37 cellular contexts compared by ENCODE assay signal in genomic region chr17:46823657-46824056, GRCh38. TPM values are rescaled to one million over a fixed set of nuclear protein-coding genes. Genes with fewer than 3 reads are reported as not detected.
"Had no signal": no experiment of that assay in that cellular context is flagged by ENCODE, and none has a peak within 500 bp of the region (broad histone marks: within the 10 kb centered on the region; RNA-seq: fewer than 3 reads in every experiment).

No MANE protein-coding gene starts in this region.

- H3K4me3 ChIP-seq: adrenal gland, ascending aorta, body of pancreas, breast epithelium, cardiac muscle cell had no signal

- DNase-seq: activated effector memory CD4-positive, alpha-beta T cell treated with anti-CD3 and anti-CD28 coated beads, Interleukin-2, amount 50 U/mL, for 16 hours; activated effector memory CD4-positive, alpha-beta T cell treated with Interleukin-2 at 50 U/mL for 16 hours; activated gamma-delta T cell; activated gamma-delta T cell treated with Interleukin-2 at 50 U/mL for 16 hours; activated naive CD4-positive, alpha-beta T cell; activated naive CD4-positive, alpha-beta T cell treated with anti-CD3 and anti-CD28 coated beads for 36 hours; activated naive CD4-positive, alpha-beta T cell treated with anti-CD3 and anti-CD28 coated beads, Interleukin-2, amount 10 ng/mL, durations not matched to agents 7 days and 5 days; activated naive CD4-positive, alpha-beta T cell treated with anti-CD3 and anti-CD28 coated beads, Interleukin-2, amount 50 U/mL, for 16 hours; activated naive CD4-positive, alpha-beta T cell treated with Interleukin-2 at 50 U/mL for 16 hours; activated naive CD8-positive, alpha-beta T cell treated with anti-CD3 and anti-CD28 coated beads for 36 hours; activated naive CD8-positive, alpha-beta T cell treated with anti-CD3 and anti-CD28 coated beads, Interleukin-2, amount 10 ng/mL, durations not matched to agents 7 days and 5 days; activated naive CD8-positive, alpha-beta T cell treated with anti-CD3 and anti-CD28 coated beads, Interleukin-2, amount 50 U/mL, for 24 hours; activated T-cell treated with anti-CD3 and anti-CD28 coated beads, Interleukin-2, amount 50 U/mL, for 1 hour; activated T-cell treated with anti-CD3 and anti-CD28 coated beads, Interleukin-2, amount 50 U/mL, for 24 hours; activated T-cell treated with anti-CD3 and anti-CD28 coated beads, Interleukin-2, amount 50 U/mL, for 4 hours; activated T-cell treated with anti-CD3 and anti-CD28 coated beads, Interleukin-2, amount 50 U/mL, for 48 hours; activated T-cell treated with anti-CD3 and anti-CD28 coated beads, Interleukin-2, amount 50 U/mL, for 72 hours; adrenal gland; amniotic stem cell; amygdala; anterior cingulate cortex; aorta; body of pancreas; brain microvascular endothelial cell; caudate nucleus; central memory CD4-positive, alpha-beta T cell; cerebellar nuclear complex had no signal

- H3K9me3 ChIP-seq: adrenal gland, ascending aorta, body of pancreas, breast epithelium had no signal

- H3K27ac ChIP-seq: adrenal gland, ascending aorta, body of pancreas, brain microvascular endothelial cell, breast epithelium, cardiac muscle cell had no signal

- ATAC-seq: activated naive CD4-positive, alpha-beta T cell treated with anti-CD3 and anti-CD28 coated beads, Interleukin-2, amount 50 U/mL, for 72 hours; activated naive CD8-positive, alpha-beta T cell treated with anti-CD3 and anti-CD28 coated beads, Interleukin-2, amount 50 U/mL, for 24 hours; activated T-cell treated with anti-CD3 and anti-CD28 coated beads, Interleukin-2, amount 50 U/mL, for 4 hours; activated T-cell treated with anti-CD3 and anti-CD28 coated beads, Interleukin-2, amount 50 U/mL, for 72 hours; activated T-helper 17 cell treated with anti-CD3 and anti-CD28 coated beads, Interleukin-2, amount 50 U/mL, for 72 hours; body of pancreas had no signal

- H3K36me3 ChIP-seq: adrenal gland, ascending aorta, brain microvascular endothelial cell, breast epithelium, cardiac muscle cell had no signal

- FAIRE-seq: astrocyte, bronchial epithelial cell had no signal

RNA-seq across cellular contexts. Expression of gene WNT3, which starts 5.2 kb away (rescaled TPM):
- total RNA-seq: activated naive CD4-positive, alpha-beta T cell treated with anti-CD3 and anti-CD28 coated beads for 36 hours; activated naive CD8-positive, alpha-beta T cell treated with anti-CD3 and anti-CD28 coated beads, Interleukin-2, amount 10 ng/mL, durations not matched to agents 7 days and 5 days; ascending aorta had no signal

RNA-seq across cellular contexts. Expression of gene WNT9B, which starts 27.7 kb away (rescaled TPM):
- total RNA-seq: activated naive CD4-positive, alpha-beta T cell treated with anti-CD3 and anti-CD28 coated beads for 36 hours; activated naive CD4-positive, alpha-beta T cell treated with anti-CD3 and anti-CD28 coated beads, Interleukin-2, amount 50 U/mL, for 72 hours; activated naive CD8-positive, alpha-beta T cell treated with anti-CD3 and anti-CD28 coated beads for 36 hours; activated naive CD8-positive, alpha-beta T cell treated with anti-CD3 and anti-CD28 coated beads, Interleukin-2, amount 10 ng/mL, durations not matched to agents 7 days and 5 days; activated T-cell treated with anti-CD3 and anti-CD28 coated beads, Interleukin-2, amount 50 U/mL, for 4 hours; activated T-cell treated with anti-CD3 and anti-CD28 coated beads, Interleukin-2, amount 50 U/mL, for 72 hours; activated T-helper 1 cell treated with anti-CD3 and anti-CD28 coated beads, Interleukin-12 subunit alpha, Interleukin-12 subunit beta, Interleukin-2, Interleukin-4 antibody, amounts not matched to agents 30 ng/mL and 10 ng/mL and 1 ng/mL, durations not matched to agents 14 hours and 24 hours and 36 hours; activated T-helper 17 cell treated with anti-CD3 and anti-CD28 coated beads, Interleukin-2, amount 50 U/mL, for 72 hours; activated T-helper 2 cell treated with anti-CD3 and anti-CD28 coated beads, Interferon-gamma antibody, Interleukin-2, Interleukin-4, amounts not matched to agents 10 μg/mL and 5 μg/mL and 100 μg/mL, durations not matched to agents 14 hours and 24 hours and 36 hours; body of pancreas; bronchial epithelial cell; cardiac muscle cell; chondrocyte had no signal
